In the genomic region with DNA sequence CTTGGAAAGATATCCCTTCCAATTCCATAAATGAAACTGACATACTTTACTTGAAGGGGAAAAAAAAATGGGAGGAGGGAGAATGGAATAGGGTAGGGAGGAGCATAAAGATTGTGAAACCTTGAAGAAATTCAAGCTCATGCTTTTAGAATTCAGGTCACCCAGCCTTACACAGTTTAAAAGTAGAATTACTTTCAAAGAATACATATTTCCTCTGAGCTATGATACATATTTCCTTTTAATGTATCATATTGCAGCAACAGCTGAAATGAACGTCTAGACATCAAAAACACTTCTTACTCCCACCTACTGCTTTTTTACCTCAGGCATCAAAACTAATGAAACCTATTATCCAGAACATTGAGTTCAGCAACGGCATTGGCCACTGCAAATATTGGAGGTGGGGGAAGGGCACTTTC, we compare ENCODE assay signal across 9 cellular contexts.
DNase-seq lines count a peak whose midpoint lies in the region; ATAC-seq and TF ChIP-seq lines count a peak whose summit lies in the region.
"Had no signal": no experiment of that assay in that cellular context is flagged by ENCODE, and none has a peak within 500 bp of the region (broad histone marks: within the 10 kb centered on the region; RNA-seq: fewer than 3 reads in every experiment).

No MANE protein-coding gene starts in this region.

- ATAC-seq in GM18868 (IDR thresholded peaks at IDR 0.05; ENCODE audit: unreplicated experiment): no peak

- H3K4me3 Mint-ChIP-seq in type B pancreatic cell: no peak overlapping the region

- DNase-seq in adrenal gland (no peak), type B pancreatic cell (ENCODE audit: extremely low spot score, unreplicated experiment) (no peak), globus pallidus (ENCODE audit: low spot score) (no peak), NCI-H2029 (lab: John Stamatoyannopoulos, UW) (no peak)
- DNase-seq: NCI-H187 had no signal

- H4K20me1 ChIP-seq in BLaER1: peaks cover 99% of the 10 kb centered on the region

- H3K9me3 Mint-ChIP-seq in type B pancreatic cell: no peaks in the 10 kb centered on the region

- peaks cover 53% of the 10 kb centered on the region for H3K4me1 ChIP-seq in BLaER1
- peaks cover 24% of the 10 kb centered on the region for H3K4me1 ChIP-seq in HEK293 (ENCODE audit: control insufficient read depth, insufficient read depth, low read length)
- peaks cover 59 to 66% of the 10 kb centered on the region in 2 donors for H3K4me1 ChIP-seq in adrenal gland (replicated peaks in 1 of 2)
- H3K4me1 ChIP-seq in liver (ENCODE audit: control insufficient read depth in 4 of 4, insufficient read depth in 4 of 4, low read length in 3 of 4): peaks cover 12 to 57% (median 45%) of the 10 kb centered on the region in 4 donors

- POLR2A ChIA-PET in HEK293 (lab: Yijun Ruan, JAX): no interaction called here

- intact Hi-C loops in adrenal gland (cut with DNase I): no loop called here

- peak in 1 of 2 donors; percentile 7 for TF ChIP-seq RAD21 in liver (IDR thresholded peaks at IDR 0.05)

- peaks cover 40% of the 10 kb centered on the region for H3K4me1 Mint-ChIP-seq in type B pancreatic cell (ENCODE audit: unreplicated experiment)

- H3K27me3 Mint-ChIP-seq in type B pancreatic cell: no peaks in the 10 kb centered on the region

- H3K27me3 ChIP-seq in BLaER1: no peaks in the 10 kb centered on the region
- no peaks in the 10 kb centered on the region for H3K27me3 ChIP-seq in adrenal gland
- H3K27me3 ChIP-seq in liver (ENCODE audit: control insufficient read depth in 4 of 4, insufficient read depth in 4 of 4, low read length in 3 of 4): no peaks in the 10 kb centered on the region

- TF ChIP-seq POLR2A in adrenal gland (IDR thresholded peaks at IDR 0.05): no peak

- H3K4me3 ChIP-seq in BLaER1 (no peak overlapping the region), HEK293 (ENCODE audit: low read depth, low read length) (no peak overlapping the region), adrenal gland (peak overlapping the region in 2 of 4 donors; percentile 6 to 23), liver (ENCODE audit: low read depth in 1 of 3, low read length in 3 of 3) (peak overlapping the region in 2 of 3 donors; percentile 2 to 11)

- TF ChIP-seq CTCF in HEK293 (tag by site-specific recombination; IDR thresholded peaks at IDR 0.05): no peak
- TF ChIP-seq CTCF in adrenal gland (IDR thresholded peaks at IDR 0.05): no peak
- no peak for TF ChIP-seq CTCF in liver (IDR thresholded peaks at IDR 0.05; ENCODE audit: low read depth, low read length, missing input control)
- no peak for TF ChIP-seq CTCF in type B pancreatic cell (conservative IDR thresholded peaks at IDR 0.05)

- no peak overlapping the region for H3K27ac Mint-ChIP-seq in type B pancreatic cell

- no peaks in the 10 kb centered on the region for H3K36me3 Mint-ChIP-seq in type B pancreatic cell

- no peak overlapping the region for H3K27ac ChIP-seq in BLaER1
- H3K27ac ChIP-seq in HEK293 (ENCODE audit: extremely low read depth, low read depth, low read length): no peak overlapping the region
- peak overlapping the region in 3 of 5 donors; percentile 26 to 42 (median 38) for H3K27ac ChIP-seq in adrenal gland
- H3K27ac ChIP-seq in liver (ENCODE audit: low read depth in 1 of 2, low read length in 2 of 2): peak overlapping the region; percentile 6 to 29

- CTCF ChIA-PET in HEK293 (lab: Yijun Ruan, JAX): interaction anchor here (0.7 kb wide), 1 partner anchor 62 kb away, joined by 5 read pairs; no protein-coding TSS in a partner anchor

- WGBS in adrenal gland, 4 donors: 8 to 16% (median 12%) methylated on average over 2 of the region's 2 CpGs
- 19% methylated on average over 2 of the region's 2 CpGs for WGBS in liver

- H3K36me3 ChIP-seq in BLaER1 (no peaks in the 10 kb centered on the region), HEK293 (ENCODE audit: control insufficient read depth in 2 of 2, insufficient read depth in 1 of 2, low read length in 2 of 2) (no peaks in the 10 kb centered on the region), adrenal gland (replicated peaks in 1 of 2) (no peaks in the 10 kb centered on the region), liver (ENCODE audit: control insufficient read depth in 4 of 4, insufficient read depth in 3 of 4, low read depth in 1 of 4, low read length in 3 of 4) (no peaks in the 10 kb centered on the region)

- H3K4me2 ChIP-seq in BLaER1: peak overlapping the region; percentile 35

- H3K9me3 ChIP-seq in BLaER1: no peaks in the 10 kb centered on the region
- no peaks in the 10 kb centered on the region for H3K9me3 ChIP-seq in HEK293 (ENCODE audit: control insufficient read depth, insufficient read depth, low read depth, low read length)
- no peaks in the 10 kb centered on the region for H3K9me3 ChIP-seq in adrenal gland (replicated peaks in 1 of 3)
- H3K9me3 ChIP-seq in liver (ENCODE audit: control insufficient read depth in 4 of 4, low read length in 3 of 4): no peaks in the 10 kb centered on the region

- no peak overlapping the region for H3K9ac ChIP-seq in BLaER1
- H3K9ac ChIP-seq in liver (ENCODE audit: low read depth in 1 of 2, low read length in 2 of 2): no peak overlapping the region

TF ChIP-seq in HEK293, 187 proteins besides CTCF, POLR2A, EP300 and RAD21 (continues in another document):
- TF ChIP-seq, protein P1, sequence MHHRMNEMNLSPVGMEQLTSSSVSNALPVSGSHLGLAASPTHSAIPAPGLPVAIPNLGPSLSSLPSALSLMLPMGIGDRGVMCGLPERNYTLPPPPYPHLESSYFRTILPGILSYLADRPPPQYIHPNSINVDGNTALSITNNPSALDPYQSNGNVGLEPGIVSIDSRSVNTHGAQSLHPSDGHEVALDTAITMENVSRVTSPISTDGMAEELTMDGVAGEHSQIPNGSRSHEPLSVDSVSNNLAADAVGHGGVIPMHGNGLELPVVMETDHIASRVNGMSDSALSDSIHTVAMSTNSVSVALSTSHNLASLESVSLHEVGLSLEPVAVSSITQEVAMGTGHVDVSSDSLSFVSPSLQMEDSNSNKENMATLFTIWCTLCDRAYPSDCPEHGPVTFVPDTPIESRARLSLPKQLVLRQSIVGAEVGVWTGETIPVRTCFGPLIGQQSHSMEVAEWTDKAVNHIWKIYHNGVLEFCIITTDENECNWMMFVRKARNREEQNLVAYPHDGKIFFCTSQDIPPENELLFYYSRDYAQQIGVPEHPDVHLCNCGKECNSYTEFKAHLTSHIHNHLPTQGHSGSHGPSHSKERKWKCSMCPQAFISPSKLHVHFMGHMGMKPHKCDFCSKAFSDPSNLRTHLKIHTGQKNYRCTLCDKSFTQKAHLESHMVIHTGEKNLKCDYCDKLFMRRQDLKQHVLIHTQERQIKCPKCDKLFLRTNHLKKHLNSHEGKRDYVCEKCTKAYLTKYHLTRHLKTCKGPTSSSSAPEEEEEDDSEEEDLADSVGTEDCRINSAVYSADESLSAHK (tag by site-specific recombination; IDR thresholded peaks at IDR 0.05): peak; percentile 81
- TF ChIP-seq ZNF391 (tag by site-specific recombination; IDR thresholded peaks at IDR 0.05; ENCODE audit: borderline replicate concordance, low read depth) (no peak), ZNF747 (tag by site-specific recombination; IDR thresholded peaks at IDR 0.05) (no peak)
- TF ChIP-seq, protein P2, sequence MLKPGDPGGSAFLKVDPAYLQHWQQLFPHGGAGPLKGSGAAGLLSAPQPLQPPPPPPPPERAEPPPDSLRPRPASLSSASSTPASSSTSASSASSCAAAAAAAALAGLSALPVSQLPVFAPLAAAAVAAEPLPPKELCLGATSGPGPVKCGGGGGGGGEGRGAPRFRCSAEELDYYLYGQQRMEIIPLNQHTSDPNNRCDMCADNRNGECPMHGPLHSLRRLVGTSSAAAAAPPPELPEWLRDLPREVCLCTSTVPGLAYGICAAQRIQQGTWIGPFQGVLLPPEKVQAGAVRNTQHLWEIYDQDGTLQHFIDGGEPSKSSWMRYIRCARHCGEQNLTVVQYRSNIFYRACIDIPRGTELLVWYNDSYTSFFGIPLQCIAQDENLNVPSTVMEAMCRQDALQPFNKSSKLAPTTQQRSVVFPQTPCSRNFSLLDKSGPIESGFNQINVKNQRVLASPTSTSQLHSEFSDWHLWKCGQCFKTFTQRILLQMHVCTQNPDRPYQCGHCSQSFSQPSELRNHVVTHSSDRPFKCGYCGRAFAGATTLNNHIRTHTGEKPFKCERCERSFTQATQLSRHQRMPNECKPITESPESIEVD (tag by site-specific recombination; IDR thresholded peaks at IDR 0.05): peak; percentile 77

TF ChIP-seq in liver, 16 proteins besides CTCF, POLR2A, EP300 and RAD21:
- TF ChIP-seq YY1 (IDR thresholded peaks at IDR 0.05): no peak
TF ChIP-seq in liver: peak in this region for 0.

Comparison
In these comparisons a context has a peak if more than half of its experiments do, and no peak if none do; other contexts are left out.
1. H3K27ac ChIP-seq: peak in adrenal gland (3 of 5) and liver (2 of 2); none in BLaER1 (single experiment) and HEK293 (single experiment).
2. H3K4me3 ChIP-seq: peak in liver (2 of 3); none in BLaER1 (single experiment) and HEK293 (single experiment).